In genomic region chr7:154912921-154913644, GRCh38 we compare ENCODE assay signal across 1 cellular context.
TF ChIP-seq lines count a peak whose summit lies in the region.

No MANE protein-coding gene starts in this region.

TF ChIP-seq in GM23338, 12 proteins besides CTCF, POLR2A, EP300 and RAD21 (continued from another document):
- TF ChIP-seq ETS1 (IDR thresholded peaks at IDR 0.05) (no peak), EZH2 (IDR thresholded peaks at IDR 0.05; ENCODE audit: low read depth, unreplicated experiment) (no peak), JUNB (IDR thresholded peaks at IDR 0.05; ENCODE audit: unreplicated experiment) (no peak), ZNF331 (CRISPR knock-in tag; IDR thresholded peaks at IDR 0.05; ENCODE audit: low read depth) (no peak), STAT1 (IDR thresholded peaks at IDR 0.05; ENCODE audit: unreplicated experiment) (no peak), EZH2phosphoT487 (IDR thresholded peaks at IDR 0.05; ENCODE audit: unreplicated experiment) (no peak), CREB1 (CRISPR knock-in tag; IDR thresholded peaks at IDR 0.05; ENCODE audit: low read depth) (no peak), ZNF114 (CRISPR knock-in tag; IDR thresholded peaks at IDR 0.05) (no peak), REST (IDR thresholded peaks at IDR 0.05; ENCODE audit: unreplicated experiment) (no peak)
